Comparison of ENCODE assay signal across 23 cellular contexts in the genomic region with DNA sequence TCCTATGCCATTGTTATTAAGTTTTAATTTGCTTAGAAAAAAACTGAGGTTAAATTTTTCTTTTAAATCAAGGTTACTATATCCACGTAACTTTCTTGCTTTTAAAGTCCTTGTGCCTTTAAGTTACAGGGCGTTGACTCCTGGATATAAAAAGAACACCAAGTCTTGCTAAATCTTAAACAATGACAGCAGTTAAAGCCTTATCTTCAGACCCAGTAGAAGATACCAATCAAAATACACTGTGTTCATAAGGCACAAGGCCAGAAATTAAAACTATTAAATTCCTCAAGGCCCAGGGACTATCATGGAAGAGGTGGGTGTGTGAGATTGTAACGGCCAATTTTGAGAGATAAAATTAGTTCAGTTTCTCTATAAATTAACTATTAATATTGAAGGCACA.
"Had no signal": no experiment of that assay in that cellular context is flagged by ENCODE, and none has a peak within 500 bp of the region (broad histone marks: within the 10 kb centered on the region; RNA-seq: fewer than 3 reads in every experiment).

No MANE protein-coding gene starts in this region.

- H3K9me3 ChIP-seq: heart left ventricle, left lung, pancreas, psoas muscle, testis, tibial nerve, upper lobe of right lung had no signal

- H3K4me3 ChIP-seq: heart left ventricle, left lung, lung, pancreas, psoas muscle, testis, tibial nerve, upper lobe of right lung had no signal

- H3K4me3 Mint-ChIP-seq: central memory CD8-positive, alpha-beta T cell; naive B cell; nephron; stimulated activated naive B cell treated with anti-CD40 and anti-IgM and Interleukin-4, amounts not matched to agents 10 μg/mL and 1 μg/mL and 100 μg/mL, for 72 hours; stimulated activated naive CD8-positive, alpha-beta T cell treated with anti-CD3 and anti-CD28 coated beads, Interleukin-15, amount 100 ng/mL, for 72 hours had no signal

- H3K36me3 Mint-ChIP-seq: naive B cell; stimulated activated naive B cell treated with anti-CD40 and anti-IgM and Interleukin-4, amounts not matched to agents 10 μg/mL and 1 μg/mL and 100 μg/mL, for 72 hours had no signal

- H3K9me3 Mint-ChIP-seq: central memory CD8-positive, alpha-beta T cell; naive B cell; nephron; stimulated activated naive B cell treated with anti-CD40 and anti-IgM and Interleukin-4, amounts not matched to agents 10 μg/mL and 1 μg/mL and 100 μg/mL, for 72 hours; stimulated activated naive CD8-positive, alpha-beta T cell treated with anti-CD3 and anti-CD28 coated beads, Interleukin-15, amount 100 ng/mL, for 72 hours had no signal

- H3K27me3 ChIP-seq: testis, tibial nerve, upper lobe of right lung had no signal

- H3K4me1 ChIP-seq: left lung, pancreas, psoas muscle, testis, tibial nerve, upper lobe of right lung had no signal

- H3K4me1 Mint-ChIP-seq: central memory CD8-positive, alpha-beta T cell; naive B cell; nephron; stimulated activated naive B cell treated with anti-CD40 and anti-IgM and Interleukin-4, amounts not matched to agents 10 μg/mL and 1 μg/mL and 100 μg/mL, for 72 hours; stimulated activated naive CD8-positive, alpha-beta T cell treated with anti-CD3 and anti-CD28 coated beads, Interleukin-15, amount 100 ng/mL, for 72 hours had no signal

- H3K27ac ChIP-seq: left lung, pancreas, psoas muscle, testis, tibial nerve, upper lobe of right lung had no signal

- ATAC-seq: left lung; pancreas; psoas muscle; sciatic nerve; stimulated activated naive B cell treated with anti-CD40 and anti-IgM and Interleukin-4, amounts not matched to agents 10 μg/mL and 1 μg/mL and 100 μg/mL, for 72 hours; stimulated activated naive CD8-positive, alpha-beta T cell treated with anti-CD3 and anti-CD28 coated beads, Interleukin-15, amount 100 ng/mL, for 72 hours; upper lobe of right lung had no signal

- DNase-seq: effector memory CD4-positive, alpha-beta T cell; heart left ventricle; hippocampal formation; kidney glomerular epithelial cell; left lung; mesenchymal stem cell; midbrain; naive B cell; occipital lobe; pancreas; psoas muscle; retina; stimulated activated CD4-positive, alpha-beta T cell treated with anti-CD3 and anti-CD28 coated beads, Interleukin-2, amount 100 ng/mL, for 24 hours; stimulated activated CD4-positive, alpha-beta T cell treated with anti-CD3 and anti-CD28 coated beads, Interleukin-4, amount 100 ng/mL, for 4 hours; stimulated activated naive B cell treated with anti-CD40 and anti-IgM and Interleukin-4, amounts not matched to agents 10 μg/mL and 1 μg/mL and 100 μg/mL, for 72 hours; stimulated activated naive CD8-positive, alpha-beta T cell treated with anti-CD3 and anti-CD28 coated beads, Interleukin-15, amount 100 ng/mL, for 72 hours; testis; upper lobe of right lung had no signal

- H3K27me3 Mint-ChIP-seq: central memory CD8-positive, alpha-beta T cell; naive B cell; stimulated activated naive B cell treated with anti-CD40 and anti-IgM and Interleukin-4, amounts not matched to agents 10 μg/mL and 1 μg/mL and 100 μg/mL, for 72 hours; stimulated activated naive CD8-positive, alpha-beta T cell treated with anti-CD3 and anti-CD28 coated beads, Interleukin-15, amount 100 ng/mL, for 72 hours had no signal

- H3K36me3 ChIP-seq: pancreas, tibial nerve, upper lobe of right lung had no signal

- H3K27ac Mint-ChIP-seq: naive B cell; stimulated activated naive B cell treated with anti-CD40 and anti-IgM and Interleukin-4, amounts not matched to agents 10 μg/mL and 1 μg/mL and 100 μg/mL, for 72 hours; stimulated activated naive CD8-positive, alpha-beta T cell treated with anti-CD3 and anti-CD28 coated beads, Interleukin-15, amount 100 ng/mL, for 72 hours had no signal
